In genomic region chr12:92814584-92814983, GRCh38 we compare ENCODE assay signal across 24 cellular contexts.
"Had no signal": no experiment of that assay in that cellular context is flagged by ENCODE, and none has a peak within 500 bp of the region (broad histone marks: within the 10 kb centered on the region; RNA-seq: fewer than 3 reads in every experiment).

No MANE protein-coding gene starts in this region.

- H3K9me3 ChIP-seq: adrenal gland, body of pancreas, breast epithelium, SJCRH30, SK-N-SH had no signal

- H3K4me3 Mint-ChIP-seq: activated CD4-positive, alpha-beta T cell treated with anti-CD3 and anti-CD28 coated beads, Interleukin-2, amount 10 ng/mL, durations not matched to agents 24 days and 14 days; activated CD8-positive, alpha-beta T cell treated with anti-CD3 and anti-CD28 coated beads, Interleukin-2, amount 10 ng/mL, durations not matched to agents 7 days and 5 days; activated naive CD4-positive, alpha-beta T cell treated with anti-CD3 and anti-CD28 coated beads for 36 hours; activated T-cell treated with anti-CD3 and anti-CD28 coated beads, Interleukin-2, amount 50 U/mL, for 24 hours; activated T-helper 1 cell treated with anti-CD3 and anti-CD28 coated beads, Interleukin-12 subunit alpha, Interleukin-12 subunit beta, Interleukin-2, Interleukin-4 antibody, amounts not matched to agents 30 ng/mL and 10 ng/mL and 1 ng/mL, durations not matched to agents 14 hours and 24 hours and 36 hours; T-helper 1 cell treated with Interleukin-12 subunit alpha and Interleukin-12 subunit beta and Interleukin-4 antibody, amounts not matched to agents 30 μg/mL and 1 μg/mL, for 36 hours; T-helper 2 cell treated with Interferon-gamma antibody and Interleukin-4, amounts not matched to agents 5 μg/mL and 100 μg/mL, for 36 hours had no signal

- H3K36me3 ChIP-seq: breast epithelium had no signal

- H3K4me1 Mint-ChIP-seq: activated CD4-positive, alpha-beta T cell treated with anti-CD3 and anti-CD28 coated beads, Interleukin-2, amount 10 ng/mL, durations not matched to agents 24 days and 14 days had no signal

- H3K27me3 ChIP-seq: adrenal gland, body of pancreas, breast epithelium, SJCRH30 had no signal

- H3K9me2 ChIP-seq: SK-N-SH had no signal

- H3K9me3 Mint-ChIP-seq: activated CD4-positive, alpha-beta T cell treated with anti-CD3 and anti-CD28 coated beads, Interleukin-2, amount 10 ng/mL, durations not matched to agents 24 days and 14 days; activated naive CD4-positive, alpha-beta T cell treated with anti-CD3 and anti-CD28 coated beads for 36 hours; activated naive CD4-positive, alpha-beta T cell treated with anti-CD3 and anti-CD28 coated beads, Interleukin-2, amount 50 U/mL, for 72 hours; activated T-cell treated with anti-CD3 and anti-CD28 coated beads, Interleukin-2, amount 50 U/mL, for 24 hours; activated T-helper 1 cell treated with anti-CD3 and anti-CD28 coated beads, Interleukin-12 subunit alpha, Interleukin-12 subunit beta, Interleukin-2, Interleukin-4 antibody, amounts not matched to agents 30 ng/mL and 10 ng/mL and 1 ng/mL, durations not matched to agents 14 hours and 24 hours and 36 hours; T-helper 1 cell treated with Interleukin-12 subunit alpha and Interleukin-12 subunit beta and Interleukin-4 antibody, amounts not matched to agents 30 μg/mL and 1 μg/mL, for 36 hours; T-helper 2 cell treated with Interferon-gamma antibody and Interleukin-4, amounts not matched to agents 5 μg/mL and 100 μg/mL, for 36 hours had no signal

- H3K9ac ChIP-seq: SK-N-SH had no signal

- H3K27ac Mint-ChIP-seq: activated CD4-positive, alpha-beta T cell treated with anti-CD3 and anti-CD28 coated beads, Interleukin-2, amount 10 ng/mL, durations not matched to agents 24 days and 14 days; activated CD8-positive, alpha-beta T cell treated with anti-CD3 and anti-CD28 coated beads, Interleukin-2, amount 10 ng/mL, durations not matched to agents 7 days and 5 days; activated naive CD4-positive, alpha-beta T cell treated with anti-CD3 and anti-CD28 coated beads for 36 hours; activated T-cell treated with anti-CD3 and anti-CD28 coated beads, Interleukin-2, amount 50 U/mL, for 24 hours; activated T-helper 1 cell treated with anti-CD3 and anti-CD28 coated beads, Interleukin-12 subunit alpha, Interleukin-12 subunit beta, Interleukin-2, Interleukin-4 antibody, amounts not matched to agents 30 ng/mL and 10 ng/mL and 1 ng/mL, durations not matched to agents 14 hours and 24 hours and 36 hours; T-helper 1 cell treated with Interleukin-12 subunit alpha and Interleukin-12 subunit beta and Interleukin-4 antibody, amounts not matched to agents 30 μg/mL and 1 μg/mL, for 36 hours; T-helper 2 cell treated with Interferon-gamma antibody and Interleukin-4, amounts not matched to agents 5 μg/mL and 100 μg/mL, for 36 hours had no signal

- H2AFZ ChIP-seq: PC-9 had no signal

- H3K4me1 ChIP-seq: adrenal gland, body of pancreas, breast epithelium, SJCRH30 had no signal

- DNase-seq: activated CD4-positive, alpha-beta T cell treated with anti-CD3 and anti-CD28 coated beads, Interleukin-2, amount 10 ng/mL, durations not matched to agents 24 days and 14 days; activated CD4-positive, alpha-beta T cell treated with anti-CD3 and anti-CD28 coated beads, Interleukin-2, amount 50 U/mL, for 48 hours; activated CD8-positive, alpha-beta T cell treated with anti-CD3 and anti-CD28 coated beads, Interleukin-2, amount 10 ng/mL, durations not matched to agents 7 days and 5 days; activated gamma-delta T cell treated with Interleukin-2 at 50 U/mL for 16 hours; activated naive CD4-positive, alpha-beta T cell treated with anti-CD3 and anti-CD28 coated beads for 36 hours; activated T-cell treated with anti-CD3 and anti-CD28 coated beads, Interleukin-2, amount 50 U/mL, for 24 hours; adrenal gland; body of pancreas; NCI-H1436 treated with DMSO at 0.1 percent for 48 hours; NCI-H187; NCI-H2029 treated with DMSO at 0.1 percent for 48 hours; NCI-H345; NCI-H524 treated with DMSO at 0.1 percent for 48 hours; PC-9; SHP77; SJCRH30; SK-N-SH had no signal

- H3K27me3 Mint-ChIP-seq: activated CD4-positive, alpha-beta T cell treated with anti-CD3 and anti-CD28 coated beads, Interleukin-2, amount 10 ng/mL, durations not matched to agents 24 days and 14 days; activated T-cell treated with anti-CD3 and anti-CD28 coated beads, Interleukin-2, amount 50 U/mL, for 24 hours had no signal

- H3K4me3 ChIP-seq: adrenal gland, body of pancreas, breast epithelium, PC-9, SJCRH30 had no signal

- H3K27ac ChIP-seq: adrenal gland, body of pancreas, breast epithelium, PC-9, SJCRH30 had no signal

- FAIRE-seq: astrocyte, TTC549 had no signal

- H3K4me2 ChIP-seq: PC-9, SK-N-SH had no signal
